Comparison of ENCODE assay signal across 20 cellular contexts in the genomic region with DNA sequence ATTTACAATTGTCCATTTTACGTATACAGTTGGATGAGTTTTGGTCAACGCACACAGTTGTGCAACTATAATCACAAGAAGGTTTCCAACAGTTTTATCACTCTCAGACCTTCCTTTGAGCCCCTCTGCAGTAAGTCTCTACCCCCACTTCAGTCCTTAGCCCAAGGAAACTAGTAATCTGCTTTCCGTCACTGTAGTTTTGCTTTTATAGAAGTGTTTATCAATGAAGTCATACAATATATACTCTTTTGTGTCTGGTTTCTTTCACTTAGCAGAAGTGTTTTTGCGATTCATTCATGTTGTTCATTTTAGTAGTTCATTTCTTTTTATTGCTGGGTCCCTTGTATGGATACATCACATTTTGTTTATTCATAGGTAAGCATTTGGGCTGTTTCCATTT.
"Had no signal": no experiment of that assay in that cellular context is flagged by ENCODE, and none has a peak within 500 bp of the region (broad histone marks: within the 10 kb centered on the region; RNA-seq: fewer than 3 reads in every experiment).

No MANE protein-coding gene starts in this region.

- H3K9me3 Mint-ChIP-seq: effector memory CD8-positive, alpha-beta T cell had no signal

- H3K27ac ChIP-seq: coronary artery, epithelial cell of prostate, esophagus squamous epithelium, foreskin keratinocyte, gastroesophageal sphincter, heart left ventricle, hepatocyte, left lung, lower lobe of right lung had no signal

- H3K4me3 ChIP-seq: coronary artery, dorsolateral prefrontal cortex, esophagus squamous epithelium, gastroesophageal sphincter, heart left ventricle, hepatocyte, left lung, lower lobe of right lung had no signal

- H3K36me3 ChIP-seq: esophagus squamous epithelium, gastroesophageal sphincter, heart left ventricle, left lung, lower lobe of right lung had no signal

- H3K27me3 ChIP-seq: dorsolateral prefrontal cortex, esophagus squamous epithelium, foreskin keratinocyte, gastroesophageal sphincter, heart left ventricle, hepatocyte, left lung had no signal

- ATAC-seq: effector memory CD8-positive, alpha-beta T cell; esophagus mucosa; foreskin keratinocyte; gastroesophageal sphincter; heart left ventricle; left cardiac atrium; left lung; left ventricle myocardium superior; lower lobe of right lung had no signal

- H3K4me3 Mint-ChIP-seq: effector memory CD8-positive, alpha-beta T cell; endodermal cell had no signal

- DNase-seq: dermis blood vessel endothelial cell; dorsolateral prefrontal cortex; effector CD4-positive, alpha-beta T cell; effector memory CD8-positive, alpha-beta T cell; endodermal cell; erythroblast; esophagus squamous epithelium; foreskin keratinocyte; heart left ventricle; left cardiac atrium; left lung; left ventricle myocardium superior; lower lobe of right lung; mesendoderm; midbrain had no signal

- H3K9me3 ChIP-seq: esophagus squamous epithelium, gastroesophageal sphincter, heart left ventricle, left lung, lower lobe of right lung had no signal

- H3K27ac Mint-ChIP-seq: effector memory CD8-positive, alpha-beta T cell; endodermal cell had no signal
